In the genomic region with DNA sequence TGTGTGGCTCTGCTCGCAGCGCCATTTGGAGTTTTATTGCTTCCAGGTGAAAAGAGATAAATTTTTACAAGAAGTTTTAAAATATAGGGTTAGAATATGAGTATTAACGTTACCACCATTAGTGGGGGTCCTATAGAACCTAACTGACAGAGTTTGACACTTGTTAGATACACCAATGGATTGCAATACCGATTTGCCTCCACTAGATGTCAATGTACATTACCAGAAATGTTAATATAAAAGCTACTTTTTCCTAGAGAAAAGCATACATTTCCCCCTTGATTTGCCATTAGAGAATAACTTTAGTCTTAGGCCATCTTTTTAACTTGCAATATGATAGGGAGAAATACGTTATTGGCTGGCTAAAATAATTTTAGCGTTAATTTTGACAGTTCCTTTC, we compare ENCODE assay signal across 8 cellular contexts.
DNase-seq lines count a peak whose midpoint lies in the region; TF ChIP-seq lines count a peak whose summit lies in the region.

No MANE protein-coding gene starts in this region.

- no peak overlapping the region for H3K27ac ChIP-seq in osteoblast (ENCODE audit: low read depth, low read length)

- no peaks in the 10 kb centered on the region for H3K27me3 ChIP-seq in osteoblast (ENCODE audit: insufficient read depth, low read length)

- TF ChIP-seq CTCF in GM12875 (IDR thresholded peaks at IDR 0.05; ENCODE audit: borderline replicate concordance, insufficient read depth, low read depth, low read length) (peak; percentile 38; the same call in 1 of the 2 replicates), osteoblast (IDR thresholded peaks at IDR 0.05; ENCODE audit: extremely low read depth, low read depth, low read length) (peak; percentile 52)

- no peaks in the 10 kb centered on the region for H3K36me3 ChIP-seq in osteoblast (ENCODE audit: insufficient read depth, low read length)

- no peaks in the 10 kb centered on the region for H3K9me3 ChIP-seq in osteoblast (ENCODE audit: low read depth, low read length)

- DNase-seq in M059J (ENCODE audit: low read depth) (peak; percentile 46), cerebellar cortex (ENCODE audit: low spot score) (peak; percentile 0), osteoblast (ENCODE audit: insufficient read length, low spot score, missing footprints) (peak; percentile 22), NCI-H446 treated with DMSO at 0.1 percent for 48 hours (lab: John Stamatoyannopoulos, UW) (no peak), amygdala (lab: John Stamatoyannopoulos, UW) (no peak)
- no peak for DNase-seq in activated naive CD4-positive, alpha-beta T cell treated with anti-CD3 and anti-CD28 coated beads, Interleukin-2, amount 50 U/mL, for 16 hours
- no peak for DNase-seq in stimulated activated naive CD4-positive, alpha-beta T cell treated with Interleukin-2 at 50 U/mL for 16 hours (lab: John Stamatoyannopoulos, UW)

- no peak overlapping the region for H3K4me2 ChIP-seq in osteoblast (ENCODE audit: insufficient read depth, low read length)

- H3K4me3 ChIP-seq in GM12875 (ENCODE audit: low read depth, low read length) (no peak overlapping the region), osteoblast (ENCODE audit: insufficient read depth, low read length) (no peak overlapping the region)

- no peaks in the 10 kb centered on the region for H3K4me1 ChIP-seq in osteoblast (ENCODE audit: insufficient read depth, low read length)

- no peak overlapping the region for H2AFZ ChIP-seq in osteoblast (ENCODE audit: low read length)

- H3K79me2 ChIP-seq in osteoblast (ENCODE audit: insufficient read depth, low read length) = no peaks in the 10 kb centered on the region

- no peaks in the 10 kb centered on the region for H4K20me1 ChIP-seq in osteoblast (ENCODE audit: insufficient read depth, low read length)

Comparison
In these comparisons a context has a peak if more than half of its experiments do, and no peak if none do; other contexts are left out.
1. DNase-seq: peak in M059J (single experiment), cerebellar cortex (single experiment) and osteoblast (single experiment); none in NCI-H446 treated with DMSO at 0.1 percent for 48 hours (single experiment), activated naive CD4-positive, alpha-beta T cell treated with anti-CD3 and anti-CD28 coated beads, Interleukin-2, amount 50 U/mL, for 16 hours (single experiment), stimulated activated naive CD4-positive, alpha-beta T cell treated with Interleukin-2 at 50 U/mL for 16 hours (single experiment) and amygdala (0 of 56).